ENCODE assay signal across 30 cellular contexts in the genomic region with DNA sequence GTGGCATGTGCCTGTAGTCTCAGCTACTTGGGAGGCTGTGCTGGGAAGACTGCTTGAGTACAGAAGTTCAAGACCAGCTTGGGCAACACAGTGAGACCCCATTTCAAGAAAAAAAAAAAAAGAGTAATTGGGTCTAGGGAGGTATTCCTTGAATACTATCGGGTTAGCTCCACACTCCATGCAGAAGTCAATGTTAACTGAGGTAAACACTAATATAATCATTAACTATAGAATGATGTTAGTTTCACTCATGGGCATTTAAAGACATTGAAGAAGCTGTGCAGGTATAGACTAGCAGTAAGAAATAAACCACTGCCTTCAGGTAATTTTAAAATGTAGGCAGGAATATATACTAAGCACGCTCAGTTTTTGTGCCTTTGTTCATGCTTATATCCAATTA.
"Had no signal": no experiment of that assay in that cellular context is flagged by ENCODE, and none has a peak within 500 bp of the region (broad histone marks: within the 10 kb centered on the region; RNA-seq: fewer than 3 reads in every experiment).

No MANE protein-coding gene starts in this region.

- ATAC-seq: activated CD4-positive, CD25-positive, alpha-beta regulatory T cell treated with anti-CD3 and anti-CD28 coated beads, Interleukin-2, amount 50 U/mL, for 24 hours; activated CD8-positive, alpha-beta T cell treated with anti-CD3 and anti-CD28 coated beads for 36 hours; activated T-cell treated with anti-CD3 and anti-CD28 coated beads, Interleukin-2, amount 50 U/mL, for 4 hours; activated T-helper 17 cell treated with anti-CD3 and anti-CD28 coated beads, Interleukin-2, amount 50 U/mL, for 72 hours; esophagus mucosa had no signal

- DNase-seq: activated B cell treated with CpG ODN at 0.5 μM for 24 hours; activated CD4-positive, alpha-beta T cell treated with anti-CD3 and anti-CD28 coated beads for 48 hours; activated CD4-positive, alpha-beta T cell treated with anti-CD3 and anti-CD28 coated beads, Interleukin-2, amount 50 U/mL, for 1 hour; activated CD4-positive, alpha-beta T cell treated with anti-CD3 and anti-CD28 coated beads, Interleukin-2, amount 50 U/mL, for 48 hours; activated CD8-positive, alpha-beta memory T cell treated with anti-CD3 and anti-CD28 coated beads for 24 hours; activated CD8-positive, alpha-beta T cell treated with anti-CD3 and anti-CD28 coated beads for 36 hours; activated effector memory CD4-positive, alpha-beta T cell treated with Interleukin-2 at 50 U/mL for 16 hours; activated gamma-delta T cell treated with Interleukin-2 at 50 U/mL for 16 hours; activated naive CD4-positive, alpha-beta T cell treated with anti-CD3 and anti-CD28 coated beads, Interleukin-2, amount 50 U/mL, for 16 hours; activated naive CD4-positive, alpha-beta T cell treated with Interleukin-2 at 50 U/mL for 16 hours; activated T-cell treated with anti-CD3 and anti-CD28 coated beads, Interleukin-2, amount 50 U/mL, for 4 hours; amniotic stem cell; anterior cingulate cortex; brain microvascular endothelial cell; dorsolateral prefrontal cortex; effector memory CD4-positive, alpha-beta T cell; endodermal cell; foreskin fibroblast; head of caudate nucleus; T1000; WERI-Rb-1 had no signal

- H3K4me3 Mint-ChIP-seq: activated B cell treated with CpG ODN at 0.5 μM for 24 hours; activated CD8-positive, alpha-beta T cell treated with anti-CD3 and anti-CD28 coated beads for 36 hours; activated naive CD8-positive, alpha-beta T cell; activated T-cell treated with anti-CD3 and anti-CD28 coated beads, Interleukin-2, amount 50 U/mL, for 4 hours; activated T-helper 17 cell treated with anti-CD3 and anti-CD28 coated beads, Interleukin-2, amount 50 U/mL, for 72 hours; central memory CD8-positive, alpha-beta T cell; dendritic cell treated with granulocyte-macrophage colony-stimulating factor and Interleukin-4, amounts not matched to agents 40 ng/mL and 50 ng/mL, for 4 days; endodermal cell; T-helper 1 cell treated with Interleukin-12 subunit alpha and Interleukin-12 subunit beta and Interleukin-4 antibody, amounts not matched to agents 30 μg/mL and 1 μg/mL, for 36 hours; T-helper 2 cell treated with Interferon-gamma antibody and Interleukin-4, amounts not matched to agents 5 μg/mL and 100 μg/mL, for 36 hours had no signal

- H3K27ac Mint-ChIP-seq: activated B cell treated with CpG ODN at 0.5 μM for 24 hours; activated CD8-positive, alpha-beta T cell treated with anti-CD3 and anti-CD28 coated beads for 36 hours; activated naive CD8-positive, alpha-beta T cell; dendritic cell treated with granulocyte-macrophage colony-stimulating factor and Interleukin-4, amounts not matched to agents 40 ng/mL and 50 ng/mL, for 4 days; T-helper 1 cell treated with Interleukin-12 subunit alpha and Interleukin-12 subunit beta and Interleukin-4 antibody, amounts not matched to agents 30 μg/mL and 1 μg/mL, for 36 hours; T-helper 2 cell treated with Interferon-gamma antibody and Interleukin-4, amounts not matched to agents 5 μg/mL and 100 μg/mL, for 36 hours had no signal

- H3K27ac ChIP-seq: brain microvascular endothelial cell, coronary artery, dorsolateral prefrontal cortex, WERI-Rb-1 had no signal

- H3K27me3 Mint-ChIP-seq: activated B cell treated with CpG ODN at 0.5 μM for 24 hours; activated CD8-positive, alpha-beta T cell treated with anti-CD3 and anti-CD28 coated beads for 36 hours; activated naive CD8-positive, alpha-beta T cell; activated T-helper 17 cell treated with anti-CD3 and anti-CD28 coated beads, Interleukin-2, amount 50 U/mL, for 72 hours; central memory CD8-positive, alpha-beta T cell; dendritic cell treated with granulocyte-macrophage colony-stimulating factor and Interleukin-4, amounts not matched to agents 40 ng/mL and 50 ng/mL, for 4 days had no signal

- H3K4me1 Mint-ChIP-seq: activated B cell treated with CpG ODN at 0.5 μM for 24 hours; activated T-helper 17 cell treated with anti-CD3 and anti-CD28 coated beads, Interleukin-2, amount 50 U/mL, for 72 hours; central memory CD8-positive, alpha-beta T cell; endodermal cell had no signal

- H3K4me3 ChIP-seq: coronary artery, dorsolateral prefrontal cortex had no signal

- H3K27me3 ChIP-seq: brain microvascular endothelial cell, dorsolateral prefrontal cortex had no signal
